9 cellular contexts compared by ENCODE assay signal in the genomic region with DNA sequence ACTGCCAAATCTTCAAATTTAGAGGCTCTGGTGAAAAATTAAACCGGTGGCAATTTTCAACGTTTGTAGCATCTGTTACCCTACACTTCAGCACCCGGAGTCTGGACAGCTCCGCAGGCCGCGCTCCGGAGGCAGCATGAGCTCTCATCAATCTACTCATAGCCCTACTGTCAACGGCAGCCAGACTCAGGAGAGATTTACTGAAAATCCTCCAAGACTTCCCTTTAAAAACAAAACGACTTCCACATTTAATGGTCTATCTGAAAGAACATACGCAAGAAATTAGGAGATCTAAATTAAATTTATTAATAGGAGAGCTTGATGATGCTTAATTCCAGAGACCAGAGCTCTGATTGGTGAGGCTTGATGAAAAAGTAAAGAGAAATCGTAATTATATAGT. TPM values are rescaled to one million over a fixed set of nuclear protein-coding genes. Genes with fewer than 3 reads are reported as not detected.
DNase-seq lines count a peak whose midpoint lies in the region; ATAC-seq, FAIRE-seq and TF ChIP-seq lines count a peak whose summit lies in the region.
"Had no signal": no experiment of that assay in that cellular context is flagged by ENCODE, and none has a peak within 500 bp of the region (broad histone marks: within the 10 kb centered on the region; RNA-seq: fewer than 3 reads in every experiment).

No MANE protein-coding gene starts in this region.

- H3K36me3 ChIP-seq in H7 (replicated peaks; ENCODE audit: control insufficient read depth, insufficient read depth, low read length) = no peaks in the 10 kb centered on the region
- H3K36me3 ChIP-seq in K562 (ENCODE audit: control insufficient read depth, insufficient read depth, low read length) = no peaks in the 10 kb centered on the region
- H3K36me3 ChIP-seq in mesenchymal stem cell (ENCODE audit: control insufficient read depth in 1 of 2, insufficient read depth in 2 of 2, low read depth in 1 of 2, low read length in 2 of 2) = no peaks in the 10 kb centered on the region

- POLR2A ChIA-PET in K562 (lab: Yijun Ruan, JAX) = interaction anchor here (0.5 kb wide), 1 partner anchor 1753 kb away, joined by 3 read pairs; no protein-coding TSS in a partner anchor

- CTCF ChIA-PET in K562 (lab: Yijun Ruan, JAX; ENCODE audit: low intra/inter-chr PET ratio) = interaction anchor here (0.9 to 1.2 kb wide), 2 partner anchors 57 to 159 kb away, joined by 3 to 4 read pairs; no protein-coding TSS in a partner anchor

- no peak overlapping the region for H3K4me2 ChIP-seq in K562 (ENCODE audit: insufficient read depth, low read length)
- H3K4me2 ChIP-seq in mesenchymal stem cell (ENCODE audit: low read length, poor library complexity, severe bottlenecking) = no peak overlapping the region

- ATAC-seq in K562 (peak; percentile 84), GM21360 (IDR thresholded peaks at IDR 0.05; ENCODE audit: unreplicated experiment) (no peak)

- no peak overlapping the region for H2BK12ac ChIP-seq in mesenchymal stem cell (ENCODE audit: low read length in 2 of 2)

- intact Hi-C loops in K562 (cut with micrococcal nuclease) = loop anchor here (2.0 kb wide), 2 partner anchors 57 to 159 kb away; no protein-coding TSS in a partner anchor

- H4K8ac ChIP-seq in mesenchymal stem cell (ENCODE audit: low read length) = no peak overlapping the region

- no peak overlapping the region for H3K23ac ChIP-seq in mesenchymal stem cell (ENCODE audit: low read length in 2 of 2)

- WGBS in K562 (ENCODE audit: insufficient coverage, low coverage, missing lambda C conversion rate) = 3% methylated on average over 11 of the region's 11 CpGs
- WGBS in mesenchymal stem cell = 0% methylated on average over 7 of the region's 11 CpGs

- no peaks in the 10 kb centered on the region for H3K79me1 ChIP-seq in mesenchymal stem cell (replicated peaks; ENCODE audit: low read length, poor library complexity, severe bottlenecking)

- no peaks in the 10 kb centered on the region for H3K9me1 ChIP-seq in K562 (ENCODE audit: control insufficient read depth, insufficient read depth, low read length)

- H3K27ac ChIP-seq in K562 (ENCODE audit: extremely low read depth, low read depth, low read length) (no peak overlapping the region), mesenchymal stem cell (ENCODE audit: low read length, poor library complexity, severe bottlenecking) (no peak overlapping the region)
- H3K27ac ChIP-seq: epithelial cell of prostate had no signal

- TF ChIP-seq POLR2A in K562 (conservative IDR thresholded peaks at IDR 0.05) = no peak

- no peaks in the 10 kb centered on the region for H4K20me1 ChIP-seq in K562 (replicated peaks; ENCODE audit: control insufficient read depth, insufficient read depth, low read length)

- H3K4me1 ChIP-seq in K562 (replicated peaks in 1 of 2; ENCODE audit: control insufficient read depth in 2 of 2, insufficient read depth in 2 of 2, low read length in 2 of 2) (peaks cover 0 to 38% of the 10 kb centered on the region in 2 experiments; a peak in 2 of 5 replicates), mesenchymal stem cell (ENCODE audit: control insufficient read depth, insufficient read depth, low read depth, low read length) (peaks cover 35% of the 10 kb centered on the region)

- in situ Hi-C loops in K562 (cut with MboI) = no loop called here

- H3K27me3 ChIP-seq in H7 (ENCODE audit: control insufficient read depth, insufficient read depth, low read length) (peaks cover 68% of the 10 kb centered on the region), K562 (ENCODE audit: control insufficient read depth in 2 of 2, insufficient read depth in 2 of 2, low read length in 2 of 2) (peaks cover 38 to 53% of the 10 kb centered on the region in 2 experiments; a peak in 3 of 5 replicates), mesenchymal stem cell (ENCODE audit: control insufficient read depth in 1 of 2, insufficient read depth in 1 of 2, low read length in 2 of 2) (peaks cover 89 to 93% of the 10 kb centered on the region in 2 experiments)

- H3K4ac ChIP-seq in mesenchymal stem cell (ENCODE audit: low read depth in 1 of 2, low read length in 2 of 2) = no peak overlapping the region

- H3K9ac ChIP-seq in K562 (ENCODE audit: insufficient read depth in 1 of 2, low read depth in 2 of 2, low read length in 2 of 2) (no peak overlapping the region), mesenchymal stem cell (ENCODE audit: low read length) (no peak overlapping the region)

- no peak overlapping the region for H3K14ac ChIP-seq in mesenchymal stem cell (ENCODE audit: low read length in 2 of 2)

- BruUV-seq in K562 (replicated peaks; lab: Mats Ljungman, UMichigan) = no TSS peak

- no peak overlapping the region for H2BK5ac ChIP-seq in mesenchymal stem cell (ENCODE audit: low read depth, low read length, poor library complexity, severe bottlenecking)

- no peak overlapping the region for H3K18ac ChIP-seq in mesenchymal stem cell (ENCODE audit: low read depth in 1 of 2, low read length in 2 of 2)

- no peak overlapping the region for H2AFZ ChIP-seq in K562 (ENCODE audit: low read depth, low read length)
- no peak overlapping the region for H2AFZ ChIP-seq in mesenchymal stem cell (ENCODE audit: low read depth, low read length)

- DNase-seq in H7 (peak; percentile 79), NOMO-1 treated with dmso at 0.1 percent for 144 hours (lab: John Stamatoyannopoulos, UW; ENCODE audit: unreplicated experiment) (peak; percentile 1), K562 (ENCODE audit: extremely low read depth in 1 of 4, low spot score in 3 of 4) (peak; percentile 69 to 76 (median 72)), mesenchymal stem cell (peak; percentile 51), cerebellar cortex (ENCODE audit: low spot score) (no peak), germinal center (ENCODE audit: low spot score) (no peak), NCI-H1694 treated with DMSO at 0.1 percent for 48 hours (lab: John Stamatoyannopoulos, UW) (no peak)

- H4K91ac ChIP-seq in mesenchymal stem cell (ENCODE audit: low read length) = no peak overlapping the region

- H3K4me3 ChIP-seq in H7 (ENCODE audit: insufficient read depth, low read depth, low read length) (no peak overlapping the region), K562 (no peak overlapping the region), mesenchymal stem cell (ENCODE audit: insufficient read depth in 1 of 2, low read depth in 1 of 2, low read length in 2 of 2) (no peak overlapping the region)

- TF ChIP-seq CTCF in K562 (IDR thresholded peaks at IDR 0.05 in 2 of 3, conservative IDR thresholded peaks at IDR 0.05 in 1 of 3; ENCODE audit: insufficient read depth in 2 of 3, low read depth in 1 of 3, low read length in 3 of 3) = no peak

- H2BK120ac ChIP-seq in mesenchymal stem cell (ENCODE audit: low read depth, low read length) = no peak overlapping the region

- no peak overlapping the region for H2BK15ac ChIP-seq in mesenchymal stem cell (ENCODE audit: low read depth, poor library complexity, severe bottlenecking)

- H3K9me3 ChIP-seq in K562 (replicated peaks; ENCODE audit: control insufficient read depth, insufficient read depth, low read depth, low read length) = no peaks in the 10 kb centered on the region
- peaks cover 3% of the 10 kb centered on the region for H3K9me3 ChIP-seq in mesenchymal stem cell (ENCODE audit: control insufficient read depth, low read length)

- TF ChIP-seq RAD21 in K562 (CRISPR knock-in tag; conservative IDR thresholded peaks at IDR 0.05 in 1 of 2, IDR thresholded peaks at IDR 0.05 in 1 of 2) = peak in 1 of 2 experiments; percentile 14; a peak in 1 of 4 replicates

- H3K79me2 ChIP-seq in K562 (ENCODE audit: control insufficient read depth, insufficient read depth, low read length) = no peaks in the 10 kb centered on the region

- TF ChIP-seq EP300 in K562 (IDR thresholded peaks at IDR 0.05; ENCODE audit: low read length) = no peak

- FAIRE-seq in K562 (lab: Jason Lieb, UNC) = peak; percentile 83

- H2AK5ac ChIP-seq in mesenchymal stem cell (ENCODE audit: low read length, severe bottlenecking) = no peak overlapping the region

TF ChIP-seq in K562, 482 proteins besides CTCF, POLR2A, EP300 and RAD21 (continues in another document):
- TF ChIP-seq PRMT5 (CRISPR knock-in tag; IDR thresholded peaks at IDR 0.05) (peak; percentile 84), DMBX1 (CRISPR knock-in tag; IDR thresholded peaks at IDR 0.05; ENCODE audit: borderline replicate concordance) (peak; percentile 93), CREM (IDR thresholded peaks at IDR 0.05; ENCODE audit: low read depth) (peak; percentile 40; the same call in 1 of the 2 replicates)
- TF ChIP-seq, protein P1, sequence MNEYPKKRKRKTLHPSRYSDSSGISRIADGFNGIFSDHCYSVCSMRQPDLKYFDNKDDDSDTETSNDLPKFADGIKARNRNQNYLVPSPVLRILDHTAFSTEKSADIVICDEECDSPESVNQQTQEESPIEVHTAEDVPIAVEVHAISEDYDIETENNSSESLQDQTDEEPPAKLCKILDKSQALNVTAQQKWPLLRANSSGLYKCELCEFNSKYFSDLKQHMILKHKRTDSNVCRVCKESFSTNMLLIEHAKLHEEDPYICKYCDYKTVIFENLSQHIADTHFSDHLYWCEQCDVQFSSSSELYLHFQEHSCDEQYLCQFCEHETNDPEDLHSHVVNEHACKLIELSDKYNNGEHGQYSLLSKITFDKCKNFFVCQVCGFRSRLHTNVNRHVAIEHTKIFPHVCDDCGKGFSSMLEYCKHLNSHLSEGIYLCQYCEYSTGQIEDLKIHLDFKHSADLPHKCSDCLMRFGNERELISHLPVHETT (CRISPR knock-in tag; conservative IDR thresholded peaks at IDR 0.05 in 1 of 2, IDR thresholded peaks at IDR 0.05 in 1 of 2) = peak in 1 of 2 experiments; percentile 54; a peak in 1 of 4 replicates

RNA-seq across cellular contexts. Expression of a gene that starts 1.0 kb away (rescaled TPM):
- total RNA-seq in H7 (2014; rRNA removed; shearing (Covaris generic)) = not detected in 2 replicates
- not detected in 2 replicates for total RNA-seq in K562 (2011; cell fraction: chromatin; rRNA removed; ENCODE audit: low replicate concordance)
- total RNA-seq in K562 (2011; cell fraction: nucleolus; rRNA removed) = not detected in 2 replicates
- total RNA-seq in K562 (2011; cell fraction: nucleoplasm; rRNA removed) = not detected in 2 replicates
- not detected in 2 replicates for total RNA-seq in K562 (2014; rRNA removed)
- total RNA-seq in K562 (2014; rRNA removed; fragmentation: Illumina TruSeq; extraction: Trizol) = not detected in 2 replicates
- 0.15 TPM in 1 of 2 replicates, not detected in the other for total RNA-seq in K562 (2015; rRNA removed; fragmentation: Illumina TruSeq; extraction: Trizol)
- total RNA-seq in K562 (2021) = not detected in 2 replicates
- not detected in 2 replicates for polyA plus RNA-seq in K562 (2011; rRNA removed)
- not detected in 2 replicates for polyA plus RNA-seq in K562 (2011; cell fraction: cytosol; rRNA removed)
- not detected in 2 replicates for polyA plus RNA-seq in K562 (2011; cell fraction: nucleus; rRNA removed)
- 0.21 and 0.26 TPM in 2 replicates for polyA plus RNA-seq in K562 (2012)
- polyA plus RNA-seq in K562 (2014; fragmentation: Illumina TruSeq; extraction: Trizol) = not detected in 2 replicates
- under 1 TPM in 1 of 2 experiments, not detected in 1; 0.03 TPM for polyA plus RNA-seq in K562 (2014; fragmentation: Nextera tagmentation; extraction: Ambion mirVana)
- not detected in 2 replicates for polyA plus RNA-seq in K562 (2014; rRNA removed)
- polyA minus RNA-seq in K562 (2011; rRNA and poly(A)+ RNA removed) = not detected in 2 replicates
- not detected in 2 replicates for polyA minus RNA-seq in K562 (2011; cell fraction: cytosol; rRNA and poly(A)+ RNA removed)
- polyA minus RNA-seq in K562 (2011; cell fraction: nucleus; rRNA and poly(A)+ RNA removed) = not detected in 2 replicates
- polyA plus RNA-seq in mesenchymal stem cell (2013, experiment 1 of 2) = not detected
- not detected for polyA plus RNA-seq in mesenchymal stem cell (2013, experiment 2 of 2)

Comparison
In these comparisons a context has a peak if more than half of its experiments do, and no peak if none do; other contexts are left out.
1. DNase-seq: peak in H7 (single experiment), NOMO-1 treated with dmso at 0.1 percent for 144 hours (single experiment), K562 (4 of 4) and mesenchymal stem cell (single experiment); none in cerebellar cortex (single experiment), germinal center (single experiment) and NCI-H1694 treated with DMSO at 0.1 percent for 48 hours (single experiment).